Comparison of ENCODE assay signal across 32 cellular contexts in the genomic region with DNA sequence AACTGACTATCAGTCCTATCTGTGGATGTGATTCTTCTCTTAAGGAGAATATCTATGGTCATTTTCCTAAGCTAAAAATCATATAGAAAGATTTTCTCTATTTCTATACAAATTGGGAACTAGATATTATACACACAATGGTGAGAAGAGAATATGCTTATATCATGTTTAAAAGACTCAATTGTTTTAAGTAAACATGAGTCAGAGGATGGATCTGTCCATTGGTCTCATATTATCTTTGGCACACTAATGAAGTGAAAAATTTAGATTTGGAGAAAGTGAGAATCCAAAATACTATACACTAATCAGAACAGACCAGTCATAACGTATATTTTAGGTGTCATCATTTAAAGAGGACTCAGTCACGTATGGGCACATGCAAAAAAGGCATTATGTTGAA. TPM values are rescaled to one million over a fixed set of nuclear protein-coding genes. Genes with fewer than 3 reads are reported as not detected.
"Had no signal": no experiment of that assay in that cellular context is flagged by ENCODE, and none has a peak within 500 bp of the region (broad histone marks: within the 10 kb centered on the region; RNA-seq: fewer than 3 reads in every experiment).

No MANE protein-coding gene starts in this region.

- FAIRE-seq: colon, islet of Langerhans, keratinocyte had no signal

- H3K27me3 ChIP-seq: dorsolateral prefrontal cortex, esophagus squamous epithelium, gastrocnemius medialis, heart right ventricle, left lung had no signal

- H3K4me3 ChIP-seq: coronary artery, dorsolateral prefrontal cortex, esophagus squamous epithelium, gastrocnemius medialis, heart right ventricle, left lung, lower lobe of right lung, mucosa of descending colon had no signal

- H3K36me3 ChIP-seq: esophagus squamous epithelium, gastrocnemius medialis, heart right ventricle, left lung, lower lobe of right lung had no signal

- DNase-seq: dermis blood vessel endothelial cell; dorsolateral prefrontal cortex; effector CD4-positive, alpha-beta T cell; effector memory CD4-positive, alpha-beta T cell; erythroblast; esophagus squamous epithelium; foreskin fibroblast; foreskin melanocyte; gastrocnemius medialis; glutamatergic neuron; head of caudate nucleus; heart right ventricle; hippocampal formation; left cardiac atrium; left lung; left ventricle myocardium superior; lower lobe of right lung; mesenchymal stem cell; mucosa of descending colon; naive B cell had no signal

RNA-seq across cellular contexts. Expression of gene SPINK14, which starts 16.5 kb away (rescaled TPM):
- total RNA-seq: dermis blood vessel endothelial cell, dorsolateral prefrontal cortex, esophagus mucosa, esophagus squamous epithelium, gastrocnemius medialis, glomerular endothelial cell, heart right ventricle, kidney epithelial cell, left cardiac atrium, left lung, left ventricle myocardium superior, lower leg skin, lower lobe of right lung, lung microvascular endothelial cell, mesenteric fat pad, mesothelial cell of epicardium, mucosa of descending colon, myocyte had no signal

RNA-seq across cellular contexts. Expression of gene SPINK6, which starts 51.0 kb away (rescaled TPM):
- total RNA-seq: dermis blood vessel endothelial cell, dorsolateral prefrontal cortex, gastrocnemius medialis, glomerular endothelial cell, heart right ventricle, kidney epithelial cell, left cardiac atrium, left ventricle myocardium superior, lower lobe of right lung, lung microvascular endothelial cell, mesenteric fat pad, mesothelial cell of epicardium, myocyte had no signal
